ENCODE assay signal across 8 cellular contexts in genomic region chr17:66302761-66303626, GRCh38. TPM values are rescaled to one million over a fixed set of nuclear protein-coding genes. Genes with fewer than 3 reads are reported as not detected.
A peak's percentile ranks its signal among the peaks of the same experiment; 100 is the strongest.
DNase-seq lines count a peak whose midpoint lies in the region; ATAC-seq and TF ChIP-seq lines count a peak whose summit lies in the region.

No MANE protein-coding gene starts in this region.

- H3K4me3 ChIP-seq in upper lobe of right lung: peak overlapping the region; percentile 90

- H3K9me3 ChIP-seq in upper lobe of right lung: no peaks in the 10 kb centered on the region

- H3K9me3 Mint-ChIP-seq in activated naive CD8-positive, alpha-beta T cell treated with anti-CD3 and anti-CD28 coated beads, Interleukin-2, amount 10 ng/mL, durations not matched to agents 7 days and 5 days: peaks cover 2% of the 10 kb centered on the region
- no peaks in the 10 kb centered on the region for H3K9me3 Mint-ChIP-seq in osteocyte (ENCODE audit: unreplicated experiment)

- H3K36me3 ChIP-seq in upper lobe of right lung: no peaks in the 10 kb centered on the region

- TF ChIP-seq CTCF in 22Rv1 (IDR thresholded peaks at IDR 0.05) (no peak), osteocyte (IDR thresholded peaks at IDR 0.05) (no peak), upper lobe of right lung (IDR thresholded peaks at IDR 0.05) (no peak)

- H3K4me1 Mint-ChIP-seq in activated naive CD8-positive, alpha-beta T cell treated with anti-CD3 and anti-CD28 coated beads, Interleukin-2, amount 10 ng/mL, durations not matched to agents 7 days and 5 days: peaks cover 48% of the 10 kb centered on the region
- peaks cover 43% of the 10 kb centered on the region for H3K4me1 Mint-ChIP-seq in osteocyte (ENCODE audit: unreplicated experiment)

- peaks cover 2% of the 10 kb centered on the region for H3K27me3 Mint-ChIP-seq in activated naive CD8-positive, alpha-beta T cell treated with anti-CD3 and anti-CD28 coated beads, Interleukin-2, amount 10 ng/mL, durations not matched to agents 7 days and 5 days
- H3K27me3 Mint-ChIP-seq in osteocyte (ENCODE audit: unreplicated experiment): no peaks in the 10 kb centered on the region

- H3K4me3 Mint-ChIP-seq in activated naive CD8-positive, alpha-beta T cell treated with anti-CD3 and anti-CD28 coated beads, Interleukin-2, amount 10 ng/mL, durations not matched to agents 7 days and 5 days: peak overlapping the region; percentile 99
- peak overlapping the region; percentile 97 for H3K4me3 Mint-ChIP-seq in osteocyte (ENCODE audit: unreplicated experiment)

- DNase-seq in SK-N-DZ (ENCODE audit: low spot score) (peak; percentile 74), cardiac septum (ENCODE audit: low spot score) (peak; percentile 78), osteocyte (ENCODE audit: extremely low spot score, unreplicated experiment) (peak; percentile 87), upper lobe of right lung (peak; percentile 83)
- peak; percentile 74 for DNase-seq in activated naive CD8-positive, alpha-beta T cell treated with anti-CD3 and anti-CD28 coated beads, Interleukin-2, amount 10 ng/mL, durations not matched to agents 7 days and 5 days

- H3K4me1 ChIP-seq in upper lobe of right lung: peaks cover 12% of the 10 kb centered on the region

- H3K27ac ChIP-seq in 22Rv1 (peak overlapping the region; percentile 44), upper lobe of right lung (peak overlapping the region; percentile 12)

- intact Hi-C loops in cardiac septum (cut with DNase I) (no loop called here), upper lobe of right lung (cut with DNase I) (no loop called here)

- ATAC-seq in GM18511 (IDR thresholded peaks at IDR 0.05; ENCODE audit: unreplicated experiment): peak; percentile 30
- peak; percentile 21 for ATAC-seq in HG03342 (IDR thresholded peaks at IDR 0.05; ENCODE audit: unreplicated experiment)
- peak; percentile 30 for ATAC-seq in activated naive CD8-positive, alpha-beta T cell treated with anti-CD3 and anti-CD28 coated beads, Interleukin-2, amount 10 ng/mL, durations not matched to agents 7 days and 5 days (ENCODE audit: low read depth)
- peak; percentile 65 for ATAC-seq in upper lobe of right lung

- H3K27me3 ChIP-seq in upper lobe of right lung: no peaks in the 10 kb centered on the region

- peak overlapping the region; percentile 95 for H3K27ac Mint-ChIP-seq in activated naive CD8-positive, alpha-beta T cell treated with anti-CD3 and anti-CD28 coated beads, Interleukin-2, amount 10 ng/mL, durations not matched to agents 7 days and 5 days
- H3K27ac Mint-ChIP-seq in osteocyte (ENCODE audit: unreplicated experiment): peak overlapping the region; percentile 88

- H3K36me3 Mint-ChIP-seq in activated naive CD8-positive, alpha-beta T cell treated with anti-CD3 and anti-CD28 coated beads, Interleukin-2, amount 10 ng/mL, durations not matched to agents 7 days and 5 days: peaks cover 21% of the 10 kb centered on the region
- H3K36me3 Mint-ChIP-seq in osteocyte (ENCODE audit: unreplicated experiment): peaks cover 10% of the 10 kb centered on the region

- POLR2A ChIA-PET in activated naive CD8-positive, alpha-beta T cell treated with anti-CD3 and anti-CD28 coated beads, Interleukin-2, amount 10 ng/mL, durations not matched to agents 7 days and 5 days (lab: Charles Lee): interaction anchor here (0.5 to 1.8 kb wide), 5 partner anchors 28 to 104 kb away, joined by 3 to 9 read pairs (median 3); no protein-coding TSS in a partner anchor

RNA-seq across cellular contexts. Expression of gene PRKCA, which starts 0.6 kb away (rescaled TPM):
- polyA plus RNA-seq in SK-N-DZ (2014; cell fraction: cytosol; rRNA removed): 7.9 and 8.2 TPM in 2 replicates
- polyA plus RNA-seq in SK-N-DZ (2014; cell fraction: nucleus; rRNA removed): 3.3 and 4.9 TPM in 2 replicates
- total RNA-seq in activated naive CD8-positive, alpha-beta T cell treated with anti-CD3 and anti-CD28 coated beads, Interleukin-2, amount 10 ng/mL, durations not matched to agents 7 days and 5 days: 10 to 100 TPM; 66.1 to 66.5 TPM
- 15.0 TPM for total RNA-seq in cardiac septum
- 80.1 and 82.9 TPM in 2 replicates for total RNA-seq in osteocyte
- 43.4 TPM for total RNA-seq in upper lobe of right lung

Comparison
In these comparisons a context has a peak if more than half of its experiments do, and no peak if none do; other contexts are left out.
1. Peak in every context shown above with its lines: DNase-seq, ATAC-seq, H3K4me3 ChIP-seq and H3K27ac ChIP-seq.